ENCODE assay signal across 1 cellular context in the genomic region with DNA sequence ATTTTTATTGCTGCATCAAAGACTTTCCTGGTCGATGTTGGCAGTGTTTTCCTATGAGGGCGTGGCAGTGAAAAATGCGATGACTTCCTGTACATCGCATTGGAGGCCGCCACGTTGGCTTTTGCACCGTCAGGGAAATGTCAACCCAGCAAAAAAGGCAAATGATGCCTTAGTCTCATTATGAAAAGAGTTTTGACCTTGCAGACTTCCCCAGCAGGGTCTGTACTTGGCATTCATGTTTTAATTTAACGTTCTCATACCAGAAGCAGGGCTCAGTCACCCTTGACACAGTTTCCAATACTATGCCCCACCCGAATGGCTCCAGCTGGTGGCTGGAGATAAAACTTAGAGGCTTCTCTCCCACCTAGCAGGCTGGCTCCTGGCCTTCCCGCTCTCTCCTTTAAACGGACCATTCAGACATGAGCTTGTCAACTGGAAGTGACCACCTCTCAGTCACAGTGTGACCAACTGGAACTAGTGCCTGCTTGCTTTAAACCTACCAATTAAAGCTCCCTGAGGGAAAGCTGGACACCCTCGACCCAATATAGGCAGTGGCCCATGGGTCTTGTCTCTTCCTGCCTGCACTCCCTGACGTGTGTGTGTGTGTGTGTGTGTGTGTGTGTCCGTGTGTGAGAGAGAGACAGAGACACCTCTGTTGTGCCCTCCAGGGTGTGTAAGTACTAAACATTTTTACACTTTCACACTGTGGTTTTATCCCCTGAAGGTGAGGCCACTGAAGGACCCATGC.
A peak's percentile ranks its signal among the peaks of the same experiment; 100 is the strongest.
TF ChIP-seq lines count a peak whose summit lies in the region.

No MANE protein-coding gene starts in this region.

TF ChIP-seq in K562, 482 proteins besides CTCF, POLR2A, EP300 and RAD21 (continued from another document and continues in another):
- TF ChIP-seq NFIC (IDR thresholded peaks at IDR 0.05) (peak; percentile 84), MCM7 (IDR thresholded peaks at IDR 0.05) (no peak), ZNF431 (CRISPR knock-in tag; IDR thresholded peaks at IDR 0.05) (no peak), C11orf30 (IDR thresholded peaks at IDR 0.05; ENCODE audit: low read depth) (peak; percentile 95), BCOR (IDR thresholded peaks at IDR 0.05) (no peak; the same call in none of the 2 replicates), MAFG (tag; conservative IDR thresholded peaks at IDR 0.05) (peak; percentile 90), PRPF4 (IDR thresholded peaks at IDR 0.05; ENCODE audit: insufficient read depth, low read depth, low read length, poor library complexity, severe bottlenecking) (no peak), MAZ (CRISPR knock-in tag; conservative IDR thresholded peaks at IDR 0.05 in 1 of 2, IDR thresholded peaks at IDR 0.05 in 1 of 2) (peak in 1 of 2 experiments; percentile 12; a peak in 1 of 4 replicates), FOXK1 (CRISPR knock-in tag; IDR thresholded peaks at IDR 0.05; ENCODE audit: borderline replicate concordance) (no peak), ZNF184 (CRISPR knock-in tag; IDR thresholded peaks at IDR 0.05) (no peak), ZSCAN32 (CRISPR knock-in tag; IDR thresholded peaks at IDR 0.05) (no peak), ZBTB7A (IDR thresholded peaks at IDR 0.05; ENCODE audit: borderline replicate concordance, control insufficient read depth, low read depth, low read length) (peak; percentile 58; the same call in 1 of the 2 replicates), SMC3 (conservative IDR thresholded peaks at IDR 0.05; ENCODE audit: insufficient read depth, low read depth, low read length) (no peak), KDM5B (IDR thresholded peaks at IDR 0.05; ENCODE audit: insufficient replicate concordance, low read depth, low read length) (peak; percentile 72), ZNF561 (CRISPR knock-in tag; conservative IDR thresholded peaks at IDR 0.05) (no peak), ZNF830 (CRISPR knock-in tag; IDR thresholded peaks at IDR 0.05) (no peak), ZNF717 (CRISPR knock-in tag; IDR thresholded peaks at IDR 0.05) (no peak), MCM5 (IDR thresholded peaks at IDR 0.05; ENCODE audit: low read depth) (no peak), CXXC5 (CRISPR knock-in tag; IDR thresholded peaks at IDR 0.05) (peak; percentile 60), NEUROD1 (IDR thresholded peaks at IDR 0.05; ENCODE audit: borderline replicate concordance, low read depth, low read length, partially characterized antibody) (peak; percentile 87), SUPT5H (IDR thresholded peaks at IDR 0.05) (peak; percentile 77), DIDO1 (tag; IDR thresholded peaks at IDR 0.05; ENCODE audit: low read depth) (peak; percentile 19; the same call in 1 of the 2 replicates), SAP30 (IDR thresholded peaks at IDR 0.05; ENCODE audit: borderline replicate concordance, insufficient read depth, low read depth, low read length, poor library complexity, severe bottlenecking) (no peak), BRF1 (IDR thresholded peaks at IDR 0.05; ENCODE audit: borderline replicate concordance, extremely low read depth, insufficient read length) (no peak), GATAD2B (IDR thresholded peaks at IDR 0.05; ENCODE audit: borderline replicate concordance) (peak; percentile 74), CBFA2T2 (conservative IDR thresholded peaks at IDR 0.05) (peak; percentile 89), WHSC1 (IDR thresholded peaks at IDR 0.05; ENCODE audit: low read length) (no peak), RB1 (IDR thresholded peaks at IDR 0.05; ENCODE audit: low read depth) (peak; percentile 54; the same call in 1 of the 2 replicates)
- TF ChIP-seq, protein P1, sequence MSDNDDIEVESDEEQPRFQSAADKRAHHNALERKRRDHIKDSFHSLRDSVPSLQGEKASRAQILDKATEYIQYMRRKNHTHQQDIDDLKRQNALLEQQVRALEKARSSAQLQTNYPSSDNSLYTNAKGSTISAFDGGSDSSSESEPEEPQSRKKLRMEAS (CRISPR knock-in tag; IDR thresholded peaks at IDR 0.05), result peak; percentile 84
- TF ChIP-seq, protein P2, sequence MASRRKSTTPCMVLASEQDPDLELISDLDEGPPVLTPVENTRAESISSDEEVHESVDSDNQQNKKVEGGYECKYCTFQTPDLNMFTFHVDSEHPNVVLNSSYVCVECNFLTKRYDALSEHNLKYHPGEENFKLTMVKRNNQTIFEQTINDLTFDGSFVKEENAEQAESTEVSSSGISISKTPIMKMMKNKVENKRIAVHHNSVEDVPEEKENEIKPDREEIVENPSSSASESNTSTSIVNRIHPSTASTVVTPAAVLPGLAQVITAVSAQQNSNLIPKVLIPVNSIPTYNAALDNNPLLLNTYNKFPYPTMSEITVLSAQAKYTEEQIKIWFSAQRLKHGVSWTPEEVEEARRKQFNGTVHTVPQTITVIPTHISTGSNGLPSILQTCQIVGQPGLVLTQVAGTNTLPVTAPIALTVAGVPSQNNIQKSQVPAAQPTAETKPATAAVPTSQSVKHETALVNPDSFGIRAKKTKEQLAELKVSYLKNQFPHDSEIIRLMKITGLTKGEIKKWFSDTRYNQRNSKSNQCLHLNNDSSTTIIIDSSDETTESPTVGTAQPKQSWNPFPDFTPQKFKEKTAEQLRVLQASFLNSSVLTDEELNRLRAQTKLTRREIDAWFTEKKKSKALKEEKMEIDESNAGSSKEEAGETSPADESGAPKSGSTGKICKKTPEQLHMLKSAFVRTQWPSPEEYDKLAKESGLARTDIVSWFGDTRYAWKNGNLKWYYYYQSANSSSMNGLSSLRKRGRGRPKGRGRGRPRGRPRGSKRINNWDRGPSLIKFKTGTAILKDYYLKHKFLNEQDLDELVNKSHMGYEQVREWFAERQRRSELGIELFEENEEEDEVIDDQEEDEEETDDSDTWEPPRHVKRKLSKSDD (conservative IDR thresholded peaks at IDR 0.05; ENCODE audit: low read length), result no peak
- TF ChIP-seq, protein P3, sequence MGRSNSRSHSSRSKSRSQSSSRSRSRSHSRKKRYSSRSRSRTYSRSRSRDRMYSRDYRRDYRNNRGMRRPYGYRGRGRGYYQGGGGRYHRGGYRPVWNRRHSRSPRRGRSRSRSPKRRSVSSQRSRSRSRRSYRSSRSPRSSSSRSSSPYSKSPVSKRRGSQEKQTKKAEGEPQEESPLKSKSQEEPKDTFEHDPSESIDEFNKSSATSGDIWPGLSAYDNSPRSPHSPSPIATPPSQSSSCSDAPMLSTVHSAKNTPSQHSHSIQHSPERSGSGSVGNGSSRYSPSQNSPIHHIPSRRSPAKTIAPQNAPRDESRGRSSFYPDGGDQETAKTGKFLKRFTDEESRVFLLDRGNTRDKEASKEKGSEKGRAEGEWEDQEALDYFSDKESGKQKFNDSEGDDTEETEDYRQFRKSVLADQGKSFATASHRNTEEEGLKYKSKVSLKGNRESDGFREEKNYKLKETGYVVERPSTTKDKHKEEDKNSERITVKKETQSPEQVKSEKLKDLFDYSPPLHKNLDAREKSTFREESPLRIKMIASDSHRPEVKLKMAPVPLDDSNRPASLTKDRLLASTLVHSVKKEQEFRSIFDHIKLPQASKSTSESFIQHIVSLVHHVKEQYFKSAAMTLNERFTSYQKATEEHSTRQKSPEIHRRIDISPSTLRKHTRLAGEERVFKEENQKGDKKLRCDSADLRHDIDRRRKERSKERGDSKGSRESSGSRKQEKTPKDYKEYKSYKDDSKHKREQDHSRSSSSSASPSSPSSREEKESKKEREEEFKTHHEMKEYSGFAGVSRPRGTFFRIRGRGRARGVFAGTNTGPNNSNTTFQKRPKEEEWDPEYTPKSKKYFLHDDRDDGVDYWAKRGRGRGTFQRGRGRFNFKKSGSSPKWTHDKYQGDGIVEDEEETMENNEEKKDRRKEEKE (IDR thresholded peaks at IDR 0.05; ENCODE audit: borderline replicate concordance in 1 of 2, control insufficient read depth in 1 of 2, low read depth in 2 of 2, low read length in 1 of 2), result peak in 1 of 2 experiments; percentile 86; a peak in 2 of 4 replicates
- TF ChIP-seq, protein P4, sequence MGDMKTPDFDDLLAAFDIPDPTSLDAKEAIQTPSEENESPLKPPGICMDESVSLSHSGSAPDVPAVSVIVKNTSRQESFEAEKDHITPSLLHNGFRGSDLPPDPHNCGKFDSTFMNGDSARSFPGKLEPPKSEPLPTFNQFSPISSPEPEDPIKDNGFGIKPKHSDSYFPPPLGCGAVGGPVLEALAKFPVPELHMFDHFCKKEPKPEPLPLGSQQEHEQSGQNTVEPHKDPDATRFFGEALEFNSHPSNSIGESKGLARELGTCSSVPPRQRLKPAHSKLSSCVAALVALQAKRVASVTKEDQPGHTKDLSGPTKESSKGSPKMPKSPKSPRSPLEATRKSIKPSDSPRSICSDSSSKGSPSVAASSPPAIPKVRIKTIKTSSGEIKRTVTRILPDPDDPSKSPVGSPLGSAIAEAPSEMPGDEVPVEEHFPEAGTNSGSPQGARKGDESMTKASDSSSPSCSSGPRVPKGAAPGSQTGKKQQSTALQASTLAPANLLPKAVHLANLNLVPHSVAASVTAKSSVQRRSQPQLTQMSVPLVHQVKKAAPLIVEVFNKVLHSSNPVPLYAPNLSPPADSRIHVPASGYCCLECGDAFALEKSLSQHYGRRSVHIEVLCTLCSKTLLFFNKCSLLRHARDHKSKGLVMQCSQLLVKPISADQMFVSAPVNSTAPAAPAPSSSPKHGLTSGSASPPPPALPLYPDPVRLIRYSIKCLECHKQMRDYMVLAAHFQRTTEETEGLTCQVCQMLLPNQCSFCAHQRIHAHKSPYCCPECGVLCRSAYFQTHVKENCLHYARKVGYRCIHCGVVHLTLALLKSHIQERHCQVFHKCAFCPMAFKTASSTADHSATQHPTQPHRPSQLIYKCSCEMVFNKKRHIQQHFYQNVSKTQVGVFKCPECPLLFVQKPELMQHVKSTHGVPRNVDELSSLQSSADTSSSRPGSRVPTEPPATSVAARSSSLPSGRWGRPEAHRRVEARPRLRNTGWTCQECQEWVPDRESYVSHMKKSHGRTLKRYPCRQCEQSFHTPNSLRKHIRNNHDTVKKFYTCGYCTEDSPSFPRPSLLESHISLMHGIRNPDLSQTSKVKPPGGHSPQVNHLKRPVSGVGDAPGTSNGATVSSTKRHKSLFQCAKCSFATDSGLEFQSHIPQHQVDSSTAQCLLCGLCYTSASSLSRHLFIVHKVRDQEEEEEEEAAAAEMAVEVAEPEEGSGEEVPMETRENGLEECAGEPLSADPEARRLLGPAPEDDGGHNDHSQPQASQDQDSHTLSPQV (IDR thresholded peaks at IDR 0.05), result peak; percentile 83
- TF ChIP-seq, protein P5, sequence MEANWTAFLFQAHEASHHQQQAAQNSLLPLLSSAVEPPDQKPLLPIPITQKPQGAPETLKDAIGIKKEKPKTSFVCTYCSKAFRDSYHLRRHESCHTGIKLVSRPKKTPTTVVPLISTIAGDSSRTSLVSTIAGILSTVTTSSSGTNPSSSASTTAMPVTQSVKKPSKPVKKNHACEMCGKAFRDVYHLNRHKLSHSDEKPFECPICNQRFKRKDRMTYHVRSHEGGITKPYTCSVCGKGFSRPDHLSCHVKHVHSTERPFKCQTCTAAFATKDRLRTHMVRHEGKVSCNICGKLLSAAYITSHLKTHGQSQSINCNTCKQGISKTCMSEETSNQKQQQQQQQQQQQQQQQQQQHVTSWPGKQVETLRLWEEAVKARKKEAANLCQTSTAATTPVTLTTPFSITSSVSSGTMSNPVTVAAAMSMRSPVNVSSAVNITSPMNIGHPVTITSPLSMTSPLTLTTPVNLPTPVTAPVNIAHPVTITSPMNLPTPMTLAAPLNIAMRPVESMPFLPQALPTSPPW (CRISPR knock-in tag; IDR thresholded peaks at IDR 0.05), result peak; percentile 95
- TF ChIP-seq, protein P6, sequence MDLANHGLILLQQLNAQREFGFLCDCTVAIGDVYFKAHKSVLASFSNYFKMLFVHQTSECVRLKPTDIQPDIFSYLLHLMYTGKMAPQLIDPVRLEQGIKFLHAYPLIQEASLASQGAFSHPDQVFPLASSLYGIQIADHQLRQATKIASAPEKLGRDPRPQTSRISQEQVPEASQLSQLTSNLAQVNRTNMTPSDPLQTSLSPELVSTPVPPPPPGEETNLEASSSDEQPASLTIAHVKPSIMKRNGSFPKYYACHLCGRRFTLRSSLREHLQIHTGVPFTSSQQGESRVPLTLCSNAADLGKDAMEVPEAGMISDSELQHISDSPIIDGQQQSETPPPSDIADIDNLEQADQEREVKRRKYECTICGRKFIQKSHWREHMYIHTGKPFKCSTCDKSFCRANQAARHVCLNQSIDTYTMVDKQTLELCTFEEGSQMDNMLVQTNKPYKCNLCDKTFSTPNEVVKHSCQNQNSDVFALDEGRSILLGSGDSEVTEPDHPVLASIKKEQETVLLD (IDR thresholded peaks at IDR 0.05), result peak; percentile 60; the same call in 1 of the 2 replicates
- TF ChIP-seq, protein P7, sequence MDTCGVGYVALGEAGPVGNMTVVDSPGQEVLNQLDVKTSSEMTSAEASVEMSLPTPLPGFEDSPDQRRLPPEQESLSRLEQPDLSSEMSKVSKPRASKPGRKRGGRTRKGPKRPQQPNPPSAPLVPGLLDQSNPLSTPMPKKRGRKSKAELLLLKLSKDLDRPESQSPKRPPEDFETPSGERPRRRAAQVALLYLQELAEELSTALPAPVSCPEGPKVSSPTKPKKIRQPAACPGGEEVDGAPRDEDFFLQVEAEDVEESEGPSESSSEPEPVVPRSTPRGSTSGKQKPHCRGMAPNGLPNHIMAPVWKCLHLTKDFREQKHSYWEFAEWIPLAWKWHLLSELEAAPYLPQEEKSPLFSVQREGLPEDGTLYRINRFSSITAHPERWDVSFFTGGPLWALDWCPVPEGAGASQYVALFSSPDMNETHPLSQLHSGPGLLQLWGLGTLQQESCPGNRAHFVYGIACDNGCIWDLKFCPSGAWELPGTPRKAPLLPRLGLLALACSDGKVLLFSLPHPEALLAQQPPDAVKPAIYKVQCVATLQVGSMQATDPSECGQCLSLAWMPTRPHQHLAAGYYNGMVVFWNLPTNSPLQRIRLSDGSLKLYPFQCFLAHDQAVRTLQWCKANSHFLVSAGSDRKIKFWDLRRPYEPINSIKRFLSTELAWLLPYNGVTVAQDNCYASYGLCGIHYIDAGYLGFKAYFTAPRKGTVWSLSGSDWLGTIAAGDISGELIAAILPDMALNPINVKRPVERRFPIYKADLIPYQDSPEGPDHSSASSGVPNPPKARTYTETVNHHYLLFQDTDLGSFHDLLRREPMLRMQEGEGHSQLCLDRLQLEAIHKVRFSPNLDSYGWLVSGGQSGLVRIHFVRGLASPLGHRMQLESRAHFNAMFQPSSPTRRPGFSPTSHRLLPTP (IDR thresholded peaks at IDR 0.05; ENCODE audit: borderline replicate concordance, extremely low read depth, insufficient read length), result no peak
- TF ChIP-seq, protein P8, sequence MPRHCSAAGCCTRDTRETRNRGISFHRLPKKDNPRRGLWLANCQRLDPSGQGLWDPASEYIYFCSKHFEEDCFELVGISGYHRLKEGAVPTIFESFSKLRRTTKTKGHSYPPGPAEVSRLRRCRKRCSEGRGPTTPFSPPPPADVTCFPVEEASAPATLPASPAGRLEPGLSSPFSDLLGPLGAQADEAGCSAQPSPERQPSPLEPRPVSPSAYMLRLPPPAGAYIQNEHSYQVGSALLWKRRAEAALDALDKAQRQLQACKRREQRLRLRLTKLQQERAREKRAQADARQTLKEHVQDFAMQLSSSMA (CRISPR knock-in tag; IDR thresholded peaks at IDR 0.05), result no peak
- TF ChIP-seq, protein P9, sequence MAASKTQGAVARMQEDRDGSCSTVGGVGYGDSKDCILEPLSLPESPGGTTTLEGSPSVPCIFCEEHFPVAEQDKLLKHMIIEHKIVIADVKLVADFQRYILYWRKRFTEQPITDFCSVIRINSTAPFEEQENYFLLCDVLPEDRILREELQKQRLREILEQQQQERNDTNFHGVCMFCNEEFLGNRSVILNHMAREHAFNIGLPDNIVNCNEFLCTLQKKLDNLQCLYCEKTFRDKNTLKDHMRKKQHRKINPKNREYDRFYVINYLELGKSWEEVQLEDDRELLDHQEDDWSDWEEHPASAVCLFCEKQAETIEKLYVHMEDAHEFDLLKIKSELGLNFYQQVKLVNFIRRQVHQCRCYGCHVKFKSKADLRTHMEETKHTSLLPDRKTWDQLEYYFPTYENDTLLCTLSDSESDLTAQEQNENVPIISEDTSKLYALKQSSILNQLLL (CRISPR knock-in tag; IDR thresholded peaks at IDR 0.05; ENCODE audit: borderline replicate concordance), result no peak
- TF ChIP-seq, protein P10, sequence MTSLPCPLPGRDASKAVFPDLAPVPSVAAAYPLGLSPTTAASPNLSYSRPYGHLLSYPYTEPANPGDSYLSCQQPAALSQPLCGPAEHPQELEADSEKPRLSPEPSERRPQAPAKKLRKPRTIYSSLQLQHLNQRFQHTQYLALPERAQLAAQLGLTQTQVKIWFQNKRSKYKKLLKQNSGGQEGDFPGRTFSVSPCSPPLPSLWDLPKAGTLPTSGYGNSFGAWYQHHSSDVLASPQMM (CRISPR knock-in tag; IDR thresholded peaks at IDR 0.05), result no peak
